ENCODE assay signal across 9 cellular contexts in the genomic region with DNA sequence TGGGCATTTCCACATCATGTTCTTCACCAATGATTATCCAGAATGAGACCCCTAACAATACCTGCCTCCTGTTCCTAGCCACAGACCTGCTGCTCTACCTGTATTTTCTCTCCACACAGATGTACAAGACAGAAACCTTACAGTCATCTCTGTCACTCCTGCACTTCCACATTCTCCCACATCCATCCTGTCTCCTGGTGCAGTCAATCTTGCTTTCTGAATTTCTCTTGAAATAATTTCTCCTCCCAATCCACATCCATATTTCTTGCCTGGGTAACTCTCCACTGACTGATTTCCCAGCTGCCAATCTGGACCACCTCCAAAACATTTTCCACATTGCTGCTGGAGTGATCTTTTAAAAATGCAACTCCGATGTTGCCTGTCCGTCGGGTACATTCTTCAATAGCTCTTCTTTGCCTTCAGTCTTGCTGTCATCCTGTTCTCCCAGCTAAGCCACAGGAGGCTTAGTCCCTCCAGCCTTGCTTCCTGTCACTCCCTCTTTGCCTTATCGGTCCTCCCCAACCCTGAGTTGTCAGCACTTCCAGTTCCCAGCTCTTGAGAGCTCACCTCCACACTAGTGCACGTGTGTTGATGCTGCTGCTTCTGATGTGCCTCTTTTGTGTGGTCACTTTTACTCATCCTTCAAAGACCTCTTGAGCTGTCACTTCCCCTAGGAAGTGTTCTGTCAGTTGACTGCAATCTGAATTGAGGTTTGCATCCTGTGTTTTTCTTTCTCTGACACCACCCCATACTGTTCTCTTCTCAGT. TPM values are rescaled to one million over a fixed set of nuclear protein-coding genes. Genes with fewer than 3 reads are reported as not detected.
DNase-seq lines count a peak whose midpoint lies in the region; ATAC-seq, FAIRE-seq and TF ChIP-seq lines count a peak whose summit lies in the region.
"Had no signal": no experiment of that assay in that cellular context is flagged by ENCODE, and none has a peak within 500 bp of the region (broad histone marks: within the 10 kb centered on the region; RNA-seq: fewer than 3 reads in every experiment).

No MANE protein-coding gene starts in this region.

- peaks cover 38% of the 10 kb centered on the region for H3K4me1 Mint-ChIP-seq in T-helper 1 cell treated with Interleukin-12 subunit alpha and Interleukin-12 subunit beta and Interleukin-4 antibody, amounts not matched to agents 30 μg/mL and 1 μg/mL, for 36 hours (ENCODE audit: low read depth)

- H3K27me3 ChIP-seq in right cardiac atrium (ENCODE audit: control insufficient read depth, insufficient read depth): no peaks in the 10 kb centered on the region

- intact Hi-C loops in right cardiac atrium (cut with DNase I): loop anchor here in 1 of 4 donors (10.0 kb wide), 1 partner anchor 52 kb away; no protein-coding TSS in a partner anchor

- peaks cover 6% of the 10 kb centered on the region for H3K4me1 ChIP-seq in right cardiac atrium (ENCODE audit: control insufficient read depth, insufficient read depth, low read length)

- H3K9me3 Mint-ChIP-seq in T-helper 1 cell treated with Interleukin-12 subunit alpha and Interleukin-12 subunit beta and Interleukin-4 antibody, amounts not matched to agents 30 μg/mL and 1 μg/mL, for 36 hours: no peaks in the 10 kb centered on the region
- H3K9me3 Mint-ChIP-seq: IgD-negative memory B cell had no signal

- WGBS in right cardiac atrium: 17% methylated on average over 5 of the region's 5 CpGs

- ATAC-seq in GM19023 (IDR thresholded peaks at IDR 0.05; ENCODE audit: unreplicated experiment) (peak; percentile 47), HG03442 (IDR thresholded peaks at IDR 0.05; ENCODE audit: unreplicated experiment) (peak; percentile 57), right cardiac atrium (peak; percentile 40 to 70)

- peak overlapping the region; percentile 23 for H3K4me3 Mint-ChIP-seq in T-helper 1 cell treated with Interleukin-12 subunit alpha and Interleukin-12 subunit beta and Interleukin-4 antibody, amounts not matched to agents 30 μg/mL and 1 μg/mL, for 36 hours

- no peaks in the 10 kb centered on the region for H3K27me3 Mint-ChIP-seq in T-helper 1 cell treated with Interleukin-12 subunit alpha and Interleukin-12 subunit beta and Interleukin-4 antibody, amounts not matched to agents 30 μg/mL and 1 μg/mL, for 36 hours (ENCODE audit: low read depth)
- H3K27me3 Mint-ChIP-seq: IgD-negative memory B cell had no signal

- DNase-seq in CD1c-positive myeloid dendritic cell (ENCODE audit: extremely low spot score) (peak; percentile 27), right cardiac atrium (no peak), frontal cortex (ENCODE audit: low spot score in 2 of 2) (no peak), D721Med (ENCODE audit: insufficient read length, low spot score) (no peak)
- no peak for DNase-seq in NK-92 treated with Interleukin-12 subunit alpha and Interleukin-12 subunit beta, amount 100 ng/mL, for 24 hours (lab: John Stamatoyannopoulos, UW)

- no peak for TF ChIP-seq CTCF in D721Med (IDR thresholded peaks at IDR 0.05; ENCODE audit: insufficient read depth, missing control alignments)

- FAIRE-seq in frontal cortex (lab: Jason Lieb, UNC) (no peak), D721Med (lab: Jason Lieb, UNC) (no peak)

- H3K9me3 ChIP-seq in right cardiac atrium (ENCODE audit: control insufficient read depth, low read length): peaks cover 2% of the 10 kb centered on the region

- H3K36me3 Mint-ChIP-seq in T-helper 1 cell treated with Interleukin-12 subunit alpha and Interleukin-12 subunit beta and Interleukin-4 antibody, amounts not matched to agents 30 μg/mL and 1 μg/mL, for 36 hours (ENCODE audit: low read depth): peaks cover 6% of the 10 kb centered on the region

- H3K4me3 ChIP-seq in right cardiac atrium (ENCODE audit: low read length): no peak overlapping the region

- peak overlapping the region; percentile 21 for H3K27ac Mint-ChIP-seq in T-helper 1 cell treated with Interleukin-12 subunit alpha and Interleukin-12 subunit beta and Interleukin-4 antibody, amounts not matched to agents 30 μg/mL and 1 μg/mL, for 36 hours

- H3K27ac ChIP-seq in right cardiac atrium (ENCODE audit: low read length): no peak overlapping the region

RNA-seq across cellular contexts. Expression of a gene that starts 15.1 kb away (rescaled TPM):
- total RNA-seq in right cardiac atrium (10 to 100 TPM in 2 of 4 donors, 1 to 10 TPM in 2; 7.7 to 11.3 (median 9.9) TPM), frontal cortex (77.9 TPM)
- polyA plus RNA-seq in right cardiac atrium: 6.9 TPM
